ENCODE assay signal across 22 cellular contexts in genomic region chr4:25977397-25978170, GRCh38.
DNase-seq lines count a peak whose midpoint lies in the region; ATAC-seq and TF ChIP-seq lines count a peak whose summit lies in the region.
"Had no signal": no experiment of that assay in that cellular context is flagged by ENCODE, and none has a peak within 500 bp of the region (broad histone marks: within the 10 kb centered on the region; RNA-seq: fewer than 3 reads in every experiment).

No MANE protein-coding gene starts in this region.

- POLR2A ChIA-PET in WTC11 (lab: Charles Lee), result no interaction called here

- H3K27ac Mint-ChIP-seq in WTC11, result peak overlapping the region; percentile 81
- H3K27ac Mint-ChIP-seq in type B pancreatic cell, result peak overlapping the region; percentile 15
- H3K27ac Mint-ChIP-seq: activated CD4-positive, alpha-beta T cell treated with anti-CD3 and anti-CD28 coated beads, Interleukin-2, amount 10 ng/mL, durations not matched to agents 7 days and 5 days had no signal

- CTCF ChIA-PET in WTC11 (lab: Charles Lee), result interaction anchor here (0.6 to 2.1 kb wide), 9 partner anchors 10 to 186 kb away, joined by 3 to 15 read pairs (median 3); no protein-coding TSS in a partner anchor

- H3K4me1 Mint-ChIP-seq in WTC11 (peaks cover 21% of the 10 kb centered on the region), type B pancreatic cell (ENCODE audit: unreplicated experiment) (peaks cover 17% of the 10 kb centered on the region)
- H3K4me1 Mint-ChIP-seq: activated CD4-positive, alpha-beta T cell treated with anti-CD3 and anti-CD28 coated beads, Interleukin-2, amount 10 ng/mL, durations not matched to agents 7 days and 5 days had no signal

- H3K27me3 Mint-ChIP-seq in WTC11 (ENCODE audit: low read depth), result peaks cover 8% of the 10 kb centered on the region
- H3K27me3 Mint-ChIP-seq in type B pancreatic cell, result no peaks in the 10 kb centered on the region

- H3K4me3 Mint-ChIP-seq in WTC11, result no peak overlapping the region
- no peak overlapping the region for H3K4me3 Mint-ChIP-seq in type B pancreatic cell
- H3K4me3 Mint-ChIP-seq: activated CD4-positive, alpha-beta T cell treated with anti-CD3 and anti-CD28 coated beads, Interleukin-2, amount 10 ng/mL, durations not matched to agents 7 days and 5 days; stimulated activated naive B cell treated with anti-CD40 and anti-IgM and Interleukin-4, amounts not matched to agents 10 μg/mL and 1 μg/mL and 100 μg/mL, for 72 hours had no signal

- peaks cover 15% of the 10 kb centered on the region for H3K36me3 Mint-ChIP-seq in WTC11
- H3K36me3 Mint-ChIP-seq in type B pancreatic cell, result no peaks in the 10 kb centered on the region

- TF ChIP-seq CTCF in WTC11 (IDR thresholded peaks at IDR 0.05) (no peak), type B pancreatic cell (conservative IDR thresholded peaks at IDR 0.05) (no peak)

- ATAC-seq in WTC11 (peak; percentile 75), GM21447 (IDR thresholded peaks at IDR 0.05; ENCODE audit: unreplicated experiment) (no peak), GM18498 (IDR thresholded peaks at IDR 0.05; ENCODE audit: unreplicated experiment) (no peak)
- ATAC-seq: Panc1; stimulated activated naive B cell treated with anti-CD40 and anti-IgM and Interleukin-4, amounts not matched to agents 10 μg/mL and 1 μg/mL and 100 μg/mL, for 72 hours had no signal

- peak; percentile 11 for DNase-seq in NCI-H1092 treated with DMSO at 0.1 percent for 48 hours (lab: John Stamatoyannopoulos, UW)
- no peak for DNase-seq in NCI-H1092 (lab: John Stamatoyannopoulos, UW)
- DNase-seq in WTC11 (ENCODE audit: low spot score), result no peak
- DNase-seq in left kidney (ENCODE audit: low read depth, low spot score), result peak; percentile 53
- no peak for DNase-seq in type B pancreatic cell (ENCODE audit: extremely low spot score, unreplicated experiment)
- DNase-seq in 8988T, result no peak
- DNase-seq: activated CD4-positive, alpha-beta T cell treated with anti-CD3 and anti-CD28 coated beads, Interleukin-2, amount 10 ng/mL, durations not matched to agents 7 days and 5 days; activated T-cell treated with anti-CD3 and anti-CD28 coated beads, Interleukin-2, amount 50 U/mL, for 48 hours; EL; HCEC 1CT; mammary epithelial cell; NCI-H2171; NCI-H524 treated with DMSO at 0.1 percent for 48 hours; psoas muscle; SHP77; stimulated activated CD4-positive, alpha-beta T cell treated with anti-CD3 and anti-CD28 coated beads, Interleukin-15, amount 100 ng/mL, for 24 hours; stimulated activated naive B cell treated with anti-CD40 and anti-IgM and Interleukin-4, amounts not matched to agents 10 μg/mL and 1 μg/mL and 100 μg/mL, for 72 hours; SW 1271; T-helper 9 cell had no signal

- H3K9me3 Mint-ChIP-seq in WTC11 (peaks cover 26% of the 10 kb centered on the region), type B pancreatic cell (no peaks in the 10 kb centered on the region)
- H3K9me3 Mint-ChIP-seq: activated CD4-positive, alpha-beta T cell treated with anti-CD3 and anti-CD28 coated beads, Interleukin-2, amount 10 ng/mL, durations not matched to agents 7 days and 5 days; stimulated activated naive B cell treated with anti-CD40 and anti-IgM and Interleukin-4, amounts not matched to agents 10 μg/mL and 1 μg/mL and 100 μg/mL, for 72 hours had no signal

TF ChIP-seq in WTC11, 78 proteins besides CTCF, POLR2A, EP300 and RAD21:
- TF ChIP-seq ZNF281 (CRISPR knock-in tag; IDR thresholded peaks at IDR 0.05) (no peak), ZSCAN18 (CRISPR knock-in tag; IDR thresholded peaks at IDR 0.05) (no peak), ZNF425 (CRISPR knock-in tag; conservative IDR thresholded peaks at IDR 0.05) (no peak), SP1 (CRISPR knock-in tag; conservative IDR thresholded peaks at IDR 0.05) (no peak), PRRX2 (CRISPR knock-in tag; IDR thresholded peaks at IDR 0.05) (no peak), GABPB1 (CRISPR knock-in tag; IDR thresholded peaks at IDR 0.05) (no peak), AR (CRISPR knock-in tag; IDR thresholded peaks at IDR 0.05) (no peak), ZNF671 (CRISPR knock-in tag; IDR thresholded peaks at IDR 0.05) (no peak), CBFB (CRISPR knock-in tag; IDR thresholded peaks at IDR 0.05; ENCODE audit: low read depth) (no peak), IRF1 (CRISPR knock-in tag; IDR thresholded peaks at IDR 0.05) (no peak)

Comparison
In these comparisons a context has a peak if more than half of its experiments do, and no peak if none do; other contexts are left out.
1. DNase-seq: peak in NCI-H1092 treated with DMSO at 0.1 percent for 48 hours (single experiment) and left kidney (single experiment); none in NCI-H1092 (single experiment), WTC11 (single experiment), type B pancreatic cell (single experiment) and 8988T (single experiment).